19 cellular contexts compared by ENCODE assay signal in genomic region chr21:14947613-14948160, GRCh38.
"Had no signal": no experiment of that assay in that cellular context is flagged by ENCODE, and none has a peak within 500 bp of the region (broad histone marks: within the 10 kb centered on the region; RNA-seq: fewer than 3 reads in every experiment).

No MANE protein-coding gene starts in this region.

- H3K27ac ChIP-seq: coronary artery, left lung, thoracic aorta, vagina had no signal

- H3K4me3 ChIP-seq: coronary artery, left lung, lung, thoracic aorta, vagina had no signal

- H3K9me3 ChIP-seq: left lung, thoracic aorta, vagina had no signal

- DNase-seq: activated B cell treated with CpG ODN at 0.5 μM for 24 hours; activated CD4-positive, alpha-beta T cell treated with anti-CD3 and anti-CD28 coated beads for 36 hours; activated CD4-positive, alpha-beta T cell treated with anti-CD3 and anti-CD28 coated beads, Interleukin-2, amount 50 U/mL, for 48 hours; activated CD8-positive, alpha-beta memory T cell treated with anti-CD3 and anti-CD28 coated beads, Interleukin-2, amount 50 U/mL, for 48 hours; activated naive CD4-positive, alpha-beta T cell treated with Interleukin-2 at 50 U/mL for 16 hours; activated naive CD8-positive, alpha-beta T cell treated with anti-CD3 and anti-CD28 coated beads for 36 hours; activated T-cell treated with anti-CD3 and anti-CD28 coated beads, Interleukin-2, amount 50 U/mL, for 4 hours; foreskin fibroblast; immature natural killer cell; left lung; naive thymus-derived CD4-positive, alpha-beta T cell; retina; stimulated activated CD4-positive, alpha-beta T cell treated with anti-CD3 and anti-CD28 coated beads, Interleukin-4, amount 100 ng/mL, for 1 hour; stimulated activated naive CD4-positive, alpha-beta T cell treated with Interleukin-2 at 50 U/mL for 16 hours; T1000 had no signal

- H3K4me1 ChIP-seq: left lung, vagina had no signal

- H3K27me3 ChIP-seq: left lung, vagina had no signal

- H3K36me3 ChIP-seq: left lung, thoracic aorta, vagina had no signal

- ATAC-seq: activated CD4-positive, alpha-beta T cell treated with anti-CD3 and anti-CD28 coated beads for 36 hours; activated T-cell treated with anti-CD3 and anti-CD28 coated beads, Interleukin-2, amount 50 U/mL, for 4 hours; left lung; naive thymus-derived CD4-positive, alpha-beta T cell had no signal
